ENCODE assay signal across 18 cellular contexts in the genomic region with DNA sequence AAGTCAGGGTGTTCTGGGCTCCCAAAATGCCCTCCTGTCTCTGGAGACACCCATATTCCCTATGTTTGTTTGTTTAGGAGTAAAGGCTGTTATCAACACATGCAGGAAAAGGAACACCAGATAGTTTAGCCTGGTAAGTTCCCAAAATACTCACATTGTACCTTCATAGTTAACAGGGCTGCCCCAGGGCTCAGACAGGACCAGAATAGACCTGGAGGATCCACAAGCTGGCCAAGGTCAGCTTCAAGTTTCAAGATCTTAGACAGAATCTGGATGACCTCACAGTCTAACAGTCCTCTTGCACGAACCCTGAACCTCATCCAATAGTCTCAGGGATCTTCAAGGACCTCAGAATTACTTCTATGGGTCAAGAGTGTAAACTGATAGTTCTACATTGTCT. TPM values are rescaled to one million over a fixed set of nuclear protein-coding genes. Genes with fewer than 3 reads are reported as not detected.
DNase-seq lines count a peak whose midpoint lies in the region; ATAC-seq and TF ChIP-seq lines count a peak whose summit lies in the region.
"Had no signal": no experiment of that assay in that cellular context is flagged by ENCODE, and none has a peak within 500 bp of the region (broad histone marks: within the 10 kb centered on the region; RNA-seq: fewer than 3 reads in every experiment).

No MANE protein-coding gene starts in this region.

- H3K14ac ChIP-seq in IMR-90 (replicated peaks; ENCODE audit: low read depth, low read length), result peak overlapping the region; percentile 45

- BruUV-seq in IMR-90 (replicated peaks; lab: Mats Ljungman, UMichigan), result no TSS peak

- in situ Hi-C loops in IMR-90 (cut with MboI; ENCODE audit: low sequenced_read_pairs), result no loop called here

- no peak overlapping the region for H2AFZ ChIP-seq in IMR-90 (replicated peaks; ENCODE audit: low read length, poor library complexity)
- H2AFZ ChIP-seq: GM23338 had no signal

- H3K4ac ChIP-seq in IMR-90 (ENCODE audit: low read depth, low read length), result no peak overlapping the region; the same call in 1 of the 2 replicates

- H3K56ac ChIP-seq in IMR-90 (ENCODE audit: extremely low read depth, insufficient read depth, low read length), result no peak overlapping the region

- peak overlapping the region; percentile 47; the same call in 1 of the 2 replicates for H2BK20ac ChIP-seq in IMR-90 (ENCODE audit: low read depth, low read length)

- H3K27ac ChIP-seq in IMR-90 (ENCODE audit: insufficient read depth, low read length), result no peak overlapping the region
- peak overlapping the region; percentile 3 for H3K27ac ChIP-seq in skeletal muscle tissue (ENCODE audit: low read depth, low read length)

- no peak for TF ChIP-seq RAD21 in IMR-90 (IDR thresholded peaks at IDR 0.05; ENCODE audit: low read length)

- DNase-seq in EH (ENCODE audit: low read depth), result peak; percentile 35
- no peak for DNase-seq in IMR-90
- DNase-seq in myocyte (ENCODE audit: low read depth), result peak; percentile 46
- no peak for DNase-seq in UCSD-AML1 (lab: John Stamatoyannopoulos, UW; ENCODE audit: unreplicated experiment)
- no peak for DNase-seq in NCI-H446 treated with DMSO at 0.1 percent for 48 hours (lab: John Stamatoyannopoulos, UW)
- DNase-seq: ACHN; BE2C; C1 segment of cervical spinal cord; CD4-positive, CD25-positive, alpha-beta regulatory T cell; CD8-positive, alpha-beta memory T cell; COR-L47; DMS 273 treated with DMSO at 0.1 percent for 48 hours; DMS53; DND-41; HCEC 1CT had no signal

- ATAC-seq in IMR-90 (ENCODE audit: low read depth), result no peak
- no peak for ATAC-seq in GM21619 (IDR thresholded peaks at IDR 0.05; ENCODE audit: unreplicated experiment)
- ATAC-seq: GM23338 had no signal

- peak overlapping the region in 1 of 2 experiments; percentile 14; a peak in 1 of 4 replicates for H4K8ac ChIP-seq in IMR-90 (ENCODE audit: low read depth in 2 of 2, low read length in 2 of 2)

- no peaks in the 10 kb centered on the region for H4K20me1 ChIP-seq in IMR-90 (ENCODE audit: insufficient read depth, low read length)

- 20% methylated on average over 1 of the region's 1 CpG; no CpG with 5 or more reads in 1 of the 2 experiments for WGBS in IMR-90 (ENCODE audit: extremely low coverage in 2 of 2, insufficient read length in 1 of 2), 2 experiments

- no peak overlapping the region for H3K4me3 ChIP-seq in IMR-90 (ENCODE audit: insufficient read depth, low read depth, low read length)
- no peak overlapping the region for H3K4me3 ChIP-seq in skeletal muscle tissue (ENCODE audit: low read length in 3 of 3)
- H3K4me3 ChIP-seq: GM23338 had no signal

- H2BK120ac ChIP-seq in IMR-90 (ENCODE audit: low read depth, low read length), result peak overlapping the region; percentile 45; the same call in 1 of the 2 replicates

- H3K9me3 ChIP-seq in IMR-90 (ENCODE audit: control insufficient read depth, insufficient read depth, low read length) (no peaks in the 10 kb centered on the region), skeletal muscle tissue (ENCODE audit: control insufficient read depth in 3 of 3, low read length in 3 of 3) (no peaks in the 10 kb centered on the region)
- H3K9me3 ChIP-seq: BE2C had no signal

- dilution Hi-C loops in IMR-90 (cut with HindIII; ENCODE audit: low sequenced_read_pairs, unreplicated experiment), result no loop called here

- H3K23ac ChIP-seq in IMR-90 (ENCODE audit: low read depth, low read length), result peak overlapping the region; percentile 59; the same call in 1 of the 2 replicates

- H2BK5ac ChIP-seq in IMR-90 (ENCODE audit: low read depth, low read length, poor library complexity, severe bottlenecking), result no peak overlapping the region

- H2AK9ac ChIP-seq in IMR-90 (replicated peaks; ENCODE audit: low read depth, low read length, poor library complexity), result no peak overlapping the region

- POLR2A ChIA-PET in IMR-90 (lab: Charles Lee; ENCODE audit: unreplicated experiment), result no interaction called here

- intact Hi-C loops in IMR-90 (cut with micrococcal nuclease), result no loop called here

- CTCF ChIA-PET in IMR-90 (lab: Yijun Ruan, JAX), result no interaction called here

- no peaks in the 10 kb centered on the region for H3K36me3 ChIP-seq in IMR-90 (ENCODE audit: control insufficient read depth, insufficient read depth, low read length)
- no peaks in the 10 kb centered on the region for H3K36me3 ChIP-seq in skeletal muscle tissue (ENCODE audit: control insufficient read depth in 3 of 3, insufficient read depth in 3 of 3, low read length in 3 of 3)
- H3K36me3 ChIP-seq: BE2C had no signal

- H3K27me3 ChIP-seq in IMR-90 (ENCODE audit: control insufficient read depth, insufficient read depth, low read length) (no peaks in the 10 kb centered on the region), skeletal muscle tissue (ENCODE audit: control insufficient read depth in 3 of 3, insufficient read depth in 3 of 3, low read length in 3 of 3) (no peaks in the 10 kb centered on the region)
- H3K27me3 ChIP-seq: BE2C had no signal

- H3K4me1 ChIP-seq in IMR-90 (ENCODE audit: control insufficient read depth, insufficient read depth, low read length) (peaks cover 16% of the 10 kb centered on the region), skeletal muscle tissue (ENCODE audit: control insufficient read depth in 3 of 3, insufficient read depth in 3 of 3, low read length in 3 of 3) (peaks cover 0 to 11% (median 8%) of the 10 kb centered on the region in 3 donors)
- H3K4me1 ChIP-seq: BE2C had no signal

- peaks cover 8% of the 10 kb centered on the region for H3K9me1 ChIP-seq in IMR-90 (ENCODE audit: insufficient read depth, low read length)

- H2AK5ac ChIP-seq in IMR-90 (ENCODE audit: low read depth, low read length), result no peak overlapping the region; the same call in 1 of the 2 replicates

- no peak overlapping the region for H3K4me2 ChIP-seq in IMR-90 (ENCODE audit: low read depth, low read length)
- H3K4me2 ChIP-seq: GM23338 had no signal

- H3K18ac ChIP-seq in IMR-90 (ENCODE audit: low read depth, low read length), result peak overlapping the region; percentile 28; the same call in 1 of the 2 replicates

- no peak overlapping the region for H4K91ac ChIP-seq in IMR-90 (ENCODE audit: insufficient read depth, low read depth, low read length)

- no peak overlapping the region for H2BK15ac ChIP-seq in IMR-90 (ENCODE audit: low read depth, low read length)

- H4K5ac ChIP-seq in IMR-90 (ENCODE audit: low read depth, low read length), result no peak overlapping the region; the same call in 1 of the 2 replicates

- H3K79me1 ChIP-seq in IMR-90 (ENCODE audit: low read depth in 1 of 2, low read length in 2 of 2), result no peaks in the 10 kb centered on the region

- H3K9ac ChIP-seq in IMR-90 (ENCODE audit: low read depth, low read length) (no peak overlapping the region), skeletal muscle tissue (ENCODE audit: low read depth in 1 of 3, low read length in 3 of 3) (no peak overlapping the region)

- TF ChIP-seq POLR2A in IMR-90 (IDR thresholded peaks at IDR 0.05; ENCODE audit: low read depth, low read length), result no peak

- TF ChIP-seq CTCF in IMR-90 (conservative IDR thresholded peaks at IDR 0.05; ENCODE audit: low read depth, low read length), result no peak

TF ChIP-seq in IMR-90, 13 proteins besides CTCF, POLR2A, EP300 and RAD21:
- no peak for TF ChIP-seq RCOR1 (IDR thresholded peaks at IDR 0.05; ENCODE audit: insufficient replicate concordance, low read length)
- TF ChIP-seq MAFK (IDR thresholded peaks at IDR 0.05; ENCODE audit: low read depth, low read length), result no peak
- no peak for TF ChIP-seq FOS (IDR thresholded peaks at IDR 0.05; ENCODE audit: low read depth, low read length)
- no peak for TF ChIP-seq SMC3 (IDR thresholded peaks at IDR 0.05; ENCODE audit: low read depth, low read length)
- TF ChIP-seq MAZ (IDR thresholded peaks at IDR 0.05; ENCODE audit: borderline replicate concordance, low read depth, low read length), result no peak
- no peak for TF ChIP-seq CHD1 (IDR thresholded peaks at IDR 0.05; ENCODE audit: low read depth, low read length)
- TF ChIP-seq MXI1 (IDR thresholded peaks at IDR 0.05; ENCODE audit: borderline replicate concordance, low read depth, low read length), result no peak
- TF ChIP-seq, protein P1, sequence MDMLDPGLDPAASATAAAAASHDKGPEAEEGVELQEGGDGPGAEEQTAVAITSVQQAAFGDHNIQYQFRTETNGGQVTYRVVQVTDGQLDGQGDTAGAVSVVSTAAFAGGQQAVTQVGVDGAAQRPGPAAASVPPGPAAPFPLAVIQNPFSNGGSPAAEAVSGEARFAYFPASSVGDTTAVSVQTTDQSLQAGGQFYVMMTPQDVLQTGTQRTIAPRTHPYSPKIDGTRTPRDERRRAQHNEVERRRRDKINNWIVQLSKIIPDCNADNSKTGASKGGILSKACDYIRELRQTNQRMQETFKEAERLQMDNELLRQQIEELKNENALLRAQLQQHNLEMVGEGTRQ (IDR thresholded peaks at IDR 0.05; ENCODE audit: low read depth, low read length), result no peak

RNA-seq across cellular contexts. Expression of a gene that starts 18.1 kb away (rescaled TPM):
- 398 and 587 TPM in 2 replicates for total RNA-seq in IMR-90 (2012; rRNA removed)
- 686 and 765 TPM in 2 replicates for polyA plus RNA-seq in IMR-90 (2012; rRNA removed)
- polyA plus RNA-seq in IMR-90 (2012; cell fraction: cytosol; rRNA removed), result 62.7 and 145 TPM in 2 replicates
- 32.5 and 474 TPM in 2 replicates for polyA plus RNA-seq in IMR-90 (2012; cell fraction: nucleus; rRNA removed; ENCODE audit: low replicate concordance)
- total RNA-seq in myocyte, result 414 and 940 TPM in 2 replicates
- 451 TPM for polyA plus RNA-seq in myocyte (2012)
- 216 TPM for total RNA-seq in skeletal muscle tissue

RNA-seq across cellular contexts. Expression of a gene that starts 53.6 kb away (rescaled TPM):
- 14.0 and 24.2 TPM in 2 replicates for total RNA-seq in IMR-90 (2012; rRNA removed)
- polyA plus RNA-seq in IMR-90 (2012; rRNA removed), result 11.5 and 14.7 TPM in 2 replicates
- 2.8 and 3.1 TPM in 2 replicates for polyA plus RNA-seq in IMR-90 (2012; cell fraction: cytosol; rRNA removed)
- polyA plus RNA-seq in IMR-90 (2012; cell fraction: nucleus; rRNA removed; ENCODE audit: low replicate concordance), result 3.7 and 20.5 TPM in 2 replicates
- 26.2 and 28.1 TPM in 2 replicates for total RNA-seq in myocyte
- polyA plus RNA-seq in myocyte (2012), result 16.0 TPM
- total RNA-seq in skeletal muscle tissue, result 27.1 TPM

Comparison
In these comparisons a context has a peak if more than half of its experiments do, and no peak if none do; other contexts are left out.
1. DNase-seq: peak in EH (single experiment) and myocyte (single experiment); none in IMR-90 (single experiment), UCSD-AML1 (single experiment) and NCI-H446 treated with DMSO at 0.1 percent for 48 hours (single experiment).